ENCODE assay signal across 10 cellular contexts in genomic region chr6:11241793-11242201, GRCh38. TPM values are rescaled to one million over a fixed set of nuclear protein-coding genes. Genes with fewer than 3 reads are reported as not detected.
DNase-seq lines count a peak whose midpoint lies in the region; ATAC-seq and TF ChIP-seq lines count a peak whose summit lies in the region.
"Had no signal": no experiment of that assay in that cellular context is flagged by ENCODE, and none has a peak within 500 bp of the region (broad histone marks: within the 10 kb centered on the region; RNA-seq: fewer than 3 reads in every experiment).

No MANE protein-coding gene starts in this region.

- 65 to 71% methylated on average over 15 to 17 of the region's 17 CpGs for WGBS in upper lobe of left lung, 2 donors

- H3K4me1 ChIP-seq in upper lobe of left lung, result peaks cover 14 to 31% (median 22%) of the 10 kb centered on the region in 4 donors

- intact Hi-C loops in head of caudate nucleus (cut with DNase I), result loop anchor here (10.0 kb wide), 1 partner anchor 253 kb away; no protein-coding TSS in a partner anchor

- peak overlapping the region; percentile 48 to 73 (median 70) for H3K27ac ChIP-seq in upper lobe of left lung
- H3K27ac ChIP-seq: HL-60 had no signal

- H3K4me3 ChIP-seq in upper lobe of left lung, result no peak overlapping the region

- ATAC-seq in upper lobe of left lung (ENCODE audit: low FRiP score in 2 of 2) (peak; percentile 92 to 96), GM21786 (IDR thresholded peaks at IDR 0.05; ENCODE audit: unreplicated experiment) (no peak), HG03139 (IDR thresholded peaks at IDR 0.05; ENCODE audit: unreplicated experiment) (no peak)

- peak in 2 of 4 donors; percentile 4 to 54 for TF ChIP-seq EP300 in upper lobe of left lung (IDR thresholded peaks at IDR 0.05)

- peak; percentile 45 to 89 (median 72) for TF ChIP-seq CTCF in upper lobe of left lung (IDR thresholded peaks at IDR 0.05)

- TF ChIP-seq POLR2A in upper lobe of left lung (IDR thresholded peaks at IDR 0.05), result peak in 1 of 4 donors; percentile 15

- no peaks in the 10 kb centered on the region for H3K36me3 ChIP-seq in upper lobe of left lung

- H3K27me3 ChIP-seq in upper lobe of left lung, result no peaks in the 10 kb centered on the region

- DNase-seq in amniotic epithelial cell (ENCODE audit: low read depth) (peak; percentile 60), head of caudate nucleus (peak in 41 of 42 donors; percentile 44 to 88 (median 72)), mucosa of gallbladder (ENCODE audit: low spot score) (peak; percentile 76), upper lobe of left lung (peak; percentile 89 to 95), ureter (ENCODE audit: low spot score) (no peak)
- DNase-seq: activated gamma-delta T cell, NCI-H510A had no signal

- no peaks in the 10 kb centered on the region for H3K9me3 ChIP-seq in upper lobe of left lung

RNA-seq across cellular contexts. Expression of gene NEDD9, which starts 9.3 kb away (rescaled TPM):
- total RNA-seq in mucosa of gallbladder (18.1 TPM), upper lobe of left lung (100 to 1,000 TPM; 122 to 334 (median 173) TPM), ureter (65.8 TPM)

Comparison
In these comparisons a context has a peak if more than half of its experiments do, and no peak if none do; other contexts are left out.
1. ATAC-seq: peak in upper lobe of left lung (2 of 2); none in GM21786 (single experiment) and HG03139 (single experiment).